ENCODE assay signal across 1 cellular context in the genomic region with DNA sequence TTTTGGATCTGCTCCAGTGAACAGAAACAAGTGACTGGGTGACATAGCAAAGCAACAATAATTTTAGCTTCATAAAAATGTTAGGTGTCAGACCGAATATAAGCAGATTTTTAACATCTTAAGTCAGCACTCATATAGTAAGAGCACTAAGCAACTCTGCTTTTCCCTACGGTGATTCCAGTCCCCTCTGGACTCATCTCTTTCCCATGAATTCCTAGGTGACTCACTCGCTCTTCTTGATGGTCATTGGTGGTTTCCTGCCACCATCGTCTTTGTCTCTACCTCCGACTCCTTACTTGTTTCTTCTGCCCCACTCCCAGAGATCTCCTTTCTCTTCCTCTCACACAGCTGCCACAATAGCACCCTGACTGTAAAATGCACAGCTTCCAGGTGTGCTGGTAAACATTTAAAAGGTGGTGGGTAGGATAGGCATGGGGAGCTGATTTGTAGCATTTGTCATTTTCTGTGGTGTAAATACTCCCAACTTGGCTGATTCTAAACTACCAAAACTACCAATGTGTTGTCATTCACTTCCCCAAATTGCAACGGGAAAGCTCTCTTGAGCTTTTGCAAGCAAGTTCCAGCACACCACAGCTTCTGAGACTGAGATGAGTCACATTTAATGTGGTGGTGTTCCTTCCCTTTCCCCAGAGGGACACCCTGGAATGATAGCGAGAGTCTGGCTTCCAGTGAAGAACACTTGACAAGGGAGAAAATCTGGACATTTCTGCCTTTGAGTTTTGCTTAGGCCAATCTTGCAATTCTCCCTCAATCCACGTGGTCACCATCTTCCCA.
TF ChIP-seq lines count a peak whose summit lies in the region.

No MANE protein-coding gene starts in this region.

TF ChIP-seq in GM12878, 131 proteins besides CTCF, POLR2A, EP300 and RAD21:
- TF ChIP-seq MEF2A (IDR thresholded peaks at IDR 0.05; ENCODE audit: insufficient read depth, low read depth, low read length), result no peak
- TF ChIP-seq SPI1 (IDR thresholded peaks at IDR 0.05; ENCODE audit: borderline replicate concordance, insufficient read depth, low read depth, low read length), result peak; percentile 59; the same call in 1 of the 2 replicates
TF ChIP-seq in GM12878: peak in this region for 1.
